In the genomic region with DNA sequence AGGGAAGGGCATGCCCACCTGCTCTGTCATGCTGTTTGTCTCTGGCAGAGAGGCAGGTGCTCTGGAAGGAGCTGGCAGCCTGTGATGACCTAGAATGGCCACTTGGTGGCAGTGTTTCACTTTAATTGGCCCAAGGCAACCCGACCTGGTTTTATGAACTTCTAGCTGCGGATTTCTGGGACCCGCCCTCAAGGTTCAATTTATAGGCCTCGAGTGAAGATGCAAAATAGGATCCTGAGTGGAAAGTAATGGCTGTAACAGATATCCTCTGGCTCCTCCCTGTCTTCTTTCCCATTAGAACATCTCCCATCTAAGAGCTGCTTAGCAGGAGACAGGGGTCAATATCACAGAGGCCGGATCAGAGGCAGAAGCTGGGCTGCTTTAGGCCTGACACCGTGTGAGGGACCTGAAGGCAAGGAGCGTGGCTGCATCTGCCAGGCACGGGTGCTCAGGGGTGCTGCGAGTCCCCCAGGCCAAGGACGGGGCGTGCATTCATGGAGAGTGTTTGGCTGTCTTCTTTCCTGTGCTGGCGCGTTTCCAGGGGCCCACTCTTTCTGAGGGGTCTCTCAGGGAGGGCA, we compare ENCODE assay signal across 9 cellular contexts. TPM values are rescaled to one million over a fixed set of nuclear protein-coding genes. Genes with fewer than 3 reads are reported as not detected.
DNase-seq lines count a peak whose midpoint lies in the region; ATAC-seq and TF ChIP-seq lines count a peak whose summit lies in the region.
"Had no signal": no experiment of that assay in that cellular context is flagged by ENCODE, and none has a peak within 500 bp of the region (broad histone marks: within the 10 kb centered on the region; RNA-seq: fewer than 3 reads in every experiment).

No MANE protein-coding gene starts in this region.

- ATAC-seq in HG03045 (IDR thresholded peaks at IDR 0.05; ENCODE audit: unreplicated experiment): peak; percentile 64

- TF ChIP-seq CTCF in lower leg skin (IDR thresholded peaks at IDR 0.05): no peak

- H3K27me3 Mint-ChIP-seq in activated CD4-positive, alpha-beta T cell treated with anti-CD3 and anti-CD28 coated beads, Interleukin-2, amount 10 ng/mL, durations not matched to agents 7 days and 5 days: no peaks in the 10 kb centered on the region

- H3K4me1 Mint-ChIP-seq in activated CD4-positive, alpha-beta T cell treated with anti-CD3 and anti-CD28 coated beads, Interleukin-2, amount 10 ng/mL, durations not matched to agents 7 days and 5 days: no peaks in the 10 kb centered on the region

- TF ChIP-seq POLR2A in lower leg skin (IDR thresholded peaks at IDR 0.05): no peak

- H3K4me3 Mint-ChIP-seq in activated CD4-positive, alpha-beta T cell treated with anti-CD3 and anti-CD28 coated beads, Interleukin-2, amount 10 ng/mL, durations not matched to agents 7 days and 5 days: no peak overlapping the region

- H3K9me3 Mint-ChIP-seq in activated CD4-positive, alpha-beta T cell treated with anti-CD3 and anti-CD28 coated beads, Interleukin-2, amount 10 ng/mL, durations not matched to agents 7 days and 5 days: no peaks in the 10 kb centered on the region

- intact Hi-C loops in lower leg skin (cut with DNase I; ENCODE audit: low total_unique reads): loop anchor here (10.0 kb wide), 1 partner anchor 1218 kb away; no protein-coding TSS in a partner anchor

- CTCF ChIA-PET in activated CD4-positive, alpha-beta T cell treated with anti-CD3 and anti-CD28 coated beads, Interleukin-2, amount 10 ng/mL, durations not matched to agents 7 days and 5 days (lab: Charles Lee): interaction anchor here (0.6 to 1.3 kb wide), 8 partner anchors 9 to 1389 kb away, joined by 3 to 6 read pairs (median 3); no protein-coding TSS in a partner anchor

- H3K4me3 ChIP-seq in lower leg skin (ENCODE audit: low read depth, poor library complexity, severe bottlenecking): no peak overlapping the region
- H3K4me3 ChIP-seq: BLaER1 treated with 17β-estradiol and CSF1 and Interleukin-3, amounts not matched to agents 10 nM and 100 nM had no signal

- H3K36me3 Mint-ChIP-seq in activated CD4-positive, alpha-beta T cell treated with anti-CD3 and anti-CD28 coated beads, Interleukin-2, amount 10 ng/mL, durations not matched to agents 7 days and 5 days (ENCODE audit: low read depth): no peaks in the 10 kb centered on the region

- 44 to 60% methylated on average over 12 to 13 of the region's 13 CpGs for WGBS in lower leg skin, 2 donors

- peak; percentile 19 for DNase-seq in NK-92 treated with Interleukin-12 subunit alpha and Interleukin-12 subunit beta, amount 100 ng/mL, for 24 hours (lab: John Stamatoyannopoulos, UW)
- no peak for DNase-seq in NK-92 (lab: John Stamatoyannopoulos, UW; ENCODE audit: unreplicated experiment)
- peak; percentile 71 for DNase-seq in NCI-H2227 treated with DMSO at 0.1 percent for 48 hours (lab: John Stamatoyannopoulos, UW)
- peak; percentile 69 for DNase-seq in activated CD4-positive, alpha-beta T cell treated with anti-CD3 and anti-CD28 coated beads, Interleukin-2, amount 10 ng/mL, durations not matched to agents 7 days and 5 days
- DNase-seq in dermis microvascular lymphatic vessel endothelial cell (ENCODE audit: low read depth in 2 of 2): peak; percentile 28 to 75
- DNase-seq in lower leg skin (ENCODE audit: low spot score in 2 of 2): peak; percentile 67 to 92
- DNase-seq in stimulated activated CD4-positive, alpha-beta T cell treated with anti-CD3 and anti-CD28 coated beads, TNF-alpha, amount 100 ng/mL, for 24 hours (ENCODE audit: low read depth in 3 of 3): peak; percentile 18 to 52 (median 46)

- H3K27ac Mint-ChIP-seq in activated CD4-positive, alpha-beta T cell treated with anti-CD3 and anti-CD28 coated beads, Interleukin-2, amount 10 ng/mL, durations not matched to agents 7 days and 5 days: no peak overlapping the region

- POLR2A ChIA-PET in activated CD4-positive, alpha-beta T cell treated with anti-CD3 and anti-CD28 coated beads, Interleukin-2, amount 10 ng/mL, durations not matched to agents 7 days and 5 days (lab: Charles Lee): no interaction called here

RNA-seq across cellular contexts. Expression of gene SLC28A3, which starts 56.7 kb away (rescaled TPM):
- total RNA-seq in activated CD4-positive, alpha-beta T cell treated with anti-CD3 and anti-CD28 coated beads, Interleukin-2, amount 10 ng/mL, durations not matched to agents 7 days and 5 days: under 1 TPM; 0.04 to 0.07 TPM
- not detected in 2 replicates for total RNA-seq in dermis microvascular lymphatic vessel endothelial cell
- 10 to 100 TPM in 3 of 4 donors, 1 to 10 TPM in 1; 9.5 to 19.0 (median 13.6) TPM for total RNA-seq in lower leg skin

Comparison
In these comparisons a context has a peak if more than half of its experiments do, and no peak if none do; other contexts are left out.
1. RNA of gene SLC28A3, which starts 56.7 kb away (total RNA-seq): 9.5 to 19.0 TPM in lower leg skin; 0.04 to 0.07 TPM in activated CD4-positive, alpha-beta T cell treated with anti-CD3 and anti-CD28 coated beads, Interleukin-2, amount 10 ng/mL, durations not matched to agents 7 days and 5 days and not detected in dermis microvascular lymphatic vessel endothelial cell; every median in the first group is over 4 times any median in the second.